17 cellular contexts compared by ENCODE assay signal in the genomic region with DNA sequence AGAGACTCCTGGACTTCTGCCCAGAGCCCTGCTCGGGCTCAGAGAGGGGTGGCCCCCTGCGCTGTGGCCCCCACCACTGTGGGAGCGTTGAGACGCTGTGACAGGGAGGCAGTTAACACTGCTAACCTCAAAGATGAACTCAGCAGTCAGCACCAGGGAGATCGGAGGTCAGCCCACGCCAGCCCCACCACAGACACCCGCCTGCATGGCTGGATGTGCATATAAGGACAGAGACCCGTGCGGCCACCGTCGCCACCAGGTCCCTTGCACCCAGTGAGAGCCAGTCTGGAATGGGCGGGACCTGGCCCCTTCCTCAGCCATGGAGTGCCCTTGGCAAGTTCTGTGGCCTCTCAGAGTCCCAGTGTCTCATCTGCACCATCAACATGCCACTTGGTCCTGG. TPM values are rescaled to one million over a fixed set of nuclear protein-coding genes. Genes with fewer than 3 reads are reported as not detected.
DNase-seq lines count a peak whose midpoint lies in the region; ATAC-seq and TF ChIP-seq lines count a peak whose summit lies in the region.
"Had no signal": no experiment of that assay in that cellular context is flagged by ENCODE, and none has a peak within 500 bp of the region (broad histone marks: within the 10 kb centered on the region; RNA-seq: fewer than 3 reads in every experiment).

No MANE protein-coding gene starts in this region.

- WGBS in body of pancreas, 2 donors: 47 to 80% methylated on average over 1 to 10 of the region's 12 CpGs

- peak; percentile 55 for DNase-seq in activated effector memory CD4-positive, alpha-beta T cell treated with anti-CD3 and anti-CD28 coated beads, Interleukin-2, amount 50 U/mL, for 16 hours
- no peak for DNase-seq in activated effector memory CD4-positive, alpha-beta T cell treated with Interleukin-2 at 50 U/mL for 16 hours
- no peak for DNase-seq in body of pancreas
- peak; percentile 59 for DNase-seq in stimulated activated CD8-positive, alpha-beta memory T cell treated with anti-CD3 and anti-CD28 coated beads, Interleukin-4, amount 100 ng/mL, for 48 hours
- no peak for DNase-seq in omental fat pad (ENCODE audit: low spot score)
- no peak for DNase-seq in ecto neural progenitor cell (ENCODE audit: low spot score)
- DNase-seq in NAMALWA (ENCODE audit: low spot score): no peak
- DNase-seq: activated CD4-positive, CD25-positive, alpha-beta regulatory T cell; amniotic stem cell; GOT3; mucosa of descending colon; NCI-H1092; NCI-H69; SJCRH30; T-helper 9 cell had no signal

- H3K27me3 ChIP-seq in body of pancreas: no peaks in the 10 kb centered on the region
- H3K27me3 ChIP-seq: right lobe of liver, SJCRH30 had no signal

- H3K27ac ChIP-seq in KOPT-K1 (ENCODE audit: low read depth, low read length, poor library complexity, severe bottlenecking) (peak overlapping the region; percentile 27), body of pancreas (peak overlapping the region in 2 of 4 donors; percentile 1 to 28)
- H3K27ac ChIP-seq: right lobe of liver, SJCRH30 had no signal

- no peak for TF ChIP-seq CTCF in body of pancreas (IDR thresholded peaks at IDR 0.05)
- TF ChIP-seq CTCF in omental fat pad (IDR thresholded peaks at IDR 0.05): no peak

- H3K4me3 ChIP-seq in body of pancreas: no peak overlapping the region
- H3K4me3 ChIP-seq: mucosa of descending colon, right lobe of liver, SJCRH30 had no signal

- peaks cover 41% of the 10 kb centered on the region for H3K4me1 ChIP-seq in body of pancreas

- ATAC-seq in body of pancreas: peak; percentile 7
- no peak for ATAC-seq in omental fat pad (ENCODE audit: low FRiP score)
- ATAC-seq: mucosa of descending colon had no signal

- H3K9me3 ChIP-seq in KOPT-K1 (ENCODE audit: insufficient read depth, low read length, poor library complexity, severe bottlenecking) (no peaks in the 10 kb centered on the region), body of pancreas (no peaks in the 10 kb centered on the region)
- H3K9me3 ChIP-seq: mucosa of descending colon, right lobe of liver, SJCRH30 had no signal

- no peak for TF ChIP-seq POLR2A in body of pancreas (IDR thresholded peaks at IDR 0.05)

- H3K36me3 ChIP-seq in KOPT-K1 (ENCODE audit: insufficient read depth, low read length): peaks cover 16% of the 10 kb centered on the region
- no peaks in the 10 kb centered on the region for H3K36me3 ChIP-seq in body of pancreas (replicated peaks in 1 of 2; ENCODE audit: insufficient read depth in 1 of 2, low read depth in 2 of 2)
- H3K36me3 ChIP-seq: right lobe of liver had no signal

- intact Hi-C loops in body of pancreas (cut with DNase I): no loop called here

RNA-seq across cellular contexts. Expression of a gene that starts 48.5 kb away (rescaled TPM):
- total RNA-seq in body of pancreas: 100 to 1,000 TPM in 1 of 2 donors, 10 to 100 TPM in 1; 88.0 to 112 TPM
- total RNA-seq in omental fat pad: 100 to 1,000 TPM in 2 of 4 donors, 10 to 100 TPM in 2; 58.7 to 121 (median 92.3) TPM

Comparison
In these comparisons a context has a peak if more than half of its experiments do, and no peak if none do; other contexts are left out.
1. DNase-seq: peak in activated effector memory CD4-positive, alpha-beta T cell treated with anti-CD3 and anti-CD28 coated beads, Interleukin-2, amount 50 U/mL, for 16 hours (single experiment) and stimulated activated CD8-positive, alpha-beta memory T cell treated with anti-CD3 and anti-CD28 coated beads, Interleukin-4, amount 100 ng/mL, for 48 hours (single experiment); none in activated effector memory CD4-positive, alpha-beta T cell treated with Interleukin-2 at 50 U/mL for 16 hours (single experiment), body of pancreas (0 of 4), omental fat pad (single experiment), ecto neural progenitor cell (single experiment) and NAMALWA (single experiment).